In the genomic region with DNA sequence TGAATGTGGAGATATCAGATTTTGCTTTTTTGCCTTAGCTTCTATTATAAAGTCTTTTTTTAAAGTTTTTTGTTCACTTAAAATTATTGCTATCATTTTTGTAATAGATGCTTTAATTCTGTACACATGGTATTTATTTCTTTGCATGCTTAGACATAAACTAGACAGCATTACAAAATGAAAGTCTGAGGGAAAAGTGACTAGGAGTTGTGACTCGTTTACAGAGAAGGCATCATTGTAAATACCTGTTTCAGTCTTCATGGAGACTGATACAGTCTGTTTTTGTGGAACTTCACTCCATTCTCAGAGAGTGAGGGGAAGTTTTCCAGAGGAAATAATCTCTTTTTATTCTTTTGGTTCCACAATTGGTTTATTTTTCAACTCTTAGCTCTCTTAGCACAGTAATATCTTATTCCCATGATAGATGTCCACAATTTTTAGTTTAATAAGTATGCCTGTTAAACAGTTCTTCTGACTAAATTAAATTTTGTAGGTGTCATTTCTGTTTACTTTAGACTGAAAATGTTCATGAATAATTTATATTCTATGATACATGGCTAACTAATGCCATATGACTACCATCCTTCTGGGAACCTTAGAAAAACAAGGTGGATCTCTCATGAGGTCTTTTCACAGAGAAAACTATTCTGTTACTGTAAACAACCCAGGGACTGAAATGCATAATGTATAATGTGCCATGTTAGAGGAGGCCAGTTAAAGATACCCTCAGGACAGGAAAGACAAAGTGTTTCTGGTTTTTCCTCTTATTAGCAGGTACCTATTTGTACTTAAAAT, we compare ENCODE assay signal across 21 cellular contexts.
DNase-seq lines count a peak whose midpoint lies in the region; ATAC-seq, FAIRE-seq and TF ChIP-seq lines count a peak whose summit lies in the region.
"Had no signal": no experiment of that assay in that cellular context is flagged by ENCODE, and none has a peak within 500 bp of the region (broad histone marks: within the 10 kb centered on the region; RNA-seq: fewer than 3 reads in every experiment).

No MANE protein-coding gene starts in this region.

- no peaks in the 10 kb centered on the region for H3K36me3 Mint-ChIP-seq in activated naive CD4-positive, alpha-beta T cell treated with anti-CD3 and anti-CD28 coated beads, Interleukin-2, amount 50 U/mL, for 72 hours

- no peak for ATAC-seq in activated naive CD4-positive, alpha-beta T cell treated with anti-CD3 and anti-CD28 coated beads, Interleukin-2, amount 50 U/mL, for 72 hours
- ATAC-seq in HG03432 (IDR thresholded peaks at IDR 0.05; ENCODE audit: unreplicated experiment) (no peak), upper lobe of right lung (no peak)
- ATAC-seq: left lobe of liver, mucosa of descending colon had no signal

- H2AFZ ChIP-seq in MM.1S (ENCODE audit: low read length), result no peak overlapping the region

- peak; percentile 3 for FAIRE-seq in kidney (lab: Jason Lieb, UNC)
- FAIRE-seq: GM12892, TTC549 had no signal

- H3K4me1 ChIP-seq in MM.1S (ENCODE audit: low read length) (peaks cover 70% of the 10 kb centered on the region), kidney (ENCODE audit: control insufficient read depth in 1 of 2, insufficient read depth in 1 of 2, low read depth in 1 of 2, low read length in 2 of 2) (peaks cover 0 to 2% of the 10 kb centered on the region in 2 donors), upper lobe of right lung (no peaks in the 10 kb centered on the region)
- H3K4me1 ChIP-seq: Peyer's patch, right atrium auricular region had no signal

- H3K9ac ChIP-seq in MM.1S (ENCODE audit: low read length) (no peak overlapping the region), kidney (ENCODE audit: low read length in 2 of 2) (no peak overlapping the region)

- H3K4me3 ChIP-seq in MM.1S (ENCODE audit: low read length), result no peak overlapping the region
- no peak overlapping the region for H3K4me3 ChIP-seq in choroid plexus epithelial cell (ENCODE audit: low read depth, low read length)
- no peak overlapping the region for H3K4me3 ChIP-seq in kidney (ENCODE audit: low read length in 2 of 2)
- H3K4me3 ChIP-seq in upper lobe of right lung, result no peak overlapping the region
- H3K4me3 ChIP-seq: mucosa of descending colon, Peyer's patch, right atrium auricular region had no signal

- H3K79me2 ChIP-seq in MM.1S (ENCODE audit: low read length), result peaks cover 51% of the 10 kb centered on the region

- H3K4me2 ChIP-seq in MM.1S (ENCODE audit: low read depth, low read length), result peak overlapping the region; percentile 12; the same call in 1 of the 2 replicates

- no peaks in the 10 kb centered on the region for H4K20me1 ChIP-seq in MM.1S (ENCODE audit: insufficient read depth, low read length)

- no peaks in the 10 kb centered on the region for H3K9me3 Mint-ChIP-seq in activated naive CD4-positive, alpha-beta T cell treated with anti-CD3 and anti-CD28 coated beads, Interleukin-2, amount 50 U/mL, for 72 hours
- H3K9me3 Mint-ChIP-seq: brain had no signal

- peaks cover 43% of the 10 kb centered on the region for H3F3A ChIP-seq in MM.1S (ENCODE audit: insufficient read depth, low read length)

- H3K9me2 ChIP-seq in MM.1S (replicated peaks; ENCODE audit: insufficient read depth, low read length), result no peaks in the 10 kb centered on the region

- H3K36me3 ChIP-seq in MM.1S (replicated peaks; ENCODE audit: insufficient read depth, low read length) (no peaks in the 10 kb centered on the region), kidney (ENCODE audit: control insufficient read depth in 1 of 2, insufficient read depth in 2 of 2, low read length in 2 of 2) (peaks cover 0 to 4% of the 10 kb centered on the region in 2 donors), upper lobe of right lung (peaks cover 5% of the 10 kb centered on the region)
- H3K36me3 ChIP-seq: neutrophil, right atrium auricular region had no signal

- H3K9me3 ChIP-seq in MM.1S (replicated peaks; ENCODE audit: insufficient read depth, low read length) (no peaks in the 10 kb centered on the region), kidney (ENCODE audit: control insufficient read depth in 1 of 2, low read length in 2 of 2) (no peaks in the 10 kb centered on the region), upper lobe of right lung (no peaks in the 10 kb centered on the region)
- H3K9me3 ChIP-seq: mucosa of descending colon, neutrophil, Peyer's patch, right atrium auricular region had no signal

- H3K27me3 ChIP-seq in MM.1S (replicated peaks; ENCODE audit: insufficient read depth, low read length) (no peaks in the 10 kb centered on the region), upper lobe of right lung (no peaks in the 10 kb centered on the region)
- H3K27me3 ChIP-seq: neutrophil, Peyer's patch, right atrium auricular region had no signal

- DNase-seq in DMS 273 (lab: John Stamatoyannopoulos, UW; ENCODE audit: unreplicated experiment), result peak; percentile 66
- DNase-seq in MM.1S, result no peak
- peak; percentile 12 for DNase-seq in choroid plexus epithelial cell (ENCODE audit: low read depth)
- DNase-seq in kidney, result no peak
- DNase-seq in activated naive CD4-positive, alpha-beta T cell treated with anti-CD3 and anti-CD28 coated beads, Interleukin-2, amount 50 U/mL, for 72 hours (ENCODE audit: low spot score in 2 of 2), result no peak
- DNase-seq in NCI-H2196 (lab: John Stamatoyannopoulos, UW; ENCODE audit: unreplicated experiment), result no peak
- no peak for DNase-seq in upper lobe of right lung
- DNase-seq: activated CD4-positive, alpha-beta T cell treated with anti-CD3 and anti-CD28 coated beads for 48 hours; GDM1; mucosa of descending colon; NCI-H2029 treated with DMSO at 0.1 percent for 48 hours; NCI-H526 treated with DMSO at 0.1 percent for 48 hours; Peyer's patch had no signal

- no peak for TF ChIP-seq CTCF in MM.1S (IDR thresholded peaks at IDR 0.05; ENCODE audit: low read length)
- TF ChIP-seq CTCF in choroid plexus epithelial cell (conservative IDR thresholded peaks at IDR 0.05; ENCODE audit: low read depth, low read length), result no peak
- TF ChIP-seq CTCF in kidney (IDR thresholded peaks at IDR 0.05; ENCODE audit: borderline replicate concordance, extremely low read depth, insufficient read depth), result no peak
- TF ChIP-seq CTCF in upper lobe of right lung (IDR thresholded peaks at IDR 0.05), result no peak

- intact Hi-C loops in kidney (cut with DNase I), result no loop called here
- intact Hi-C loops in upper lobe of right lung (cut with DNase I), result no loop called here

- H3K27ac ChIP-seq in MM.1S (ENCODE audit: low read length) (peak overlapping the region; percentile 4; the same call in 1 of the 2 replicates), kidney (ENCODE audit: low read depth in 2 of 2, low read length in 2 of 2) (no peak overlapping the region), upper lobe of right lung (no peak overlapping the region)
- H3K27ac ChIP-seq: HL-60, neutrophil, Peyer's patch, right atrium auricular region had no signal

- H3K27ac Mint-ChIP-seq in activated naive CD4-positive, alpha-beta T cell treated with anti-CD3 and anti-CD28 coated beads, Interleukin-2, amount 50 U/mL, for 72 hours, result no peak overlapping the region

Comparison
In these comparisons a context has a peak if more than half of its experiments do, and no peak if none do; other contexts are left out.
1. DNase-seq: peak in DMS 273 (single experiment) and choroid plexus epithelial cell (single experiment); none in MM.1S (single experiment), kidney (single experiment), activated naive CD4-positive, alpha-beta T cell treated with anti-CD3 and anti-CD28 coated beads, Interleukin-2, amount 50 U/mL, for 72 hours (0 of 2), NCI-H2196 (single experiment) and upper lobe of right lung (single experiment).